15 cellular contexts compared by ENCODE assay signal in genomic region chr5:79471556-79471955, GRCh38.
"Had no signal": no experiment of that assay in that cellular context is flagged by ENCODE, and none has a peak within 500 bp of the region (broad histone marks: within the 10 kb centered on the region; RNA-seq: fewer than 3 reads in every experiment).

No MANE protein-coding gene starts in this region.

- H3K27me3 ChIP-seq: breast epithelium, dorsolateral prefrontal cortex, esophagus squamous epithelium, vagina had no signal

- ATAC-seq: activated CD4-positive, alpha-beta T cell treated with anti-CD3 and anti-CD28 coated beads for 36 hours; left lobe of liver had no signal

- H3K36me3 ChIP-seq: breast epithelium, esophagus squamous epithelium, vagina had no signal

- H3K4me3 ChIP-seq: breast epithelium, dorsolateral prefrontal cortex, esophagus squamous epithelium, skin epidermis, vagina had no signal

- H3K27ac ChIP-seq: breast epithelium, dorsolateral prefrontal cortex, esophagus squamous epithelium, parathyroid adenoma, skin epidermis, vagina had no signal

- H3K9me3 ChIP-seq: breast epithelium, esophagus squamous epithelium, vagina had no signal

- H3K4me1 ChIP-seq: breast epithelium, esophagus squamous epithelium, vagina had no signal

- DNase-seq: activated CD4-positive, alpha-beta memory T cell treated with anti-CD3 and anti-CD28 coated beads, Interleukin-2, amount 10 ng/mL, durations not matched to agents 7 days and 5 days; activated CD4-positive, alpha-beta T cell treated with anti-CD3 and anti-CD28 coated beads for 36 hours; activated gamma-delta T cell; activated T-cell treated with anti-CD3 and anti-CD28 coated beads, Interleukin-2, amount 50 U/mL, for 48 hours; dorsolateral prefrontal cortex; esophagus squamous epithelium; foreskin fibroblast; glutamatergic neuron; mesendoderm; T1000 had no signal
